24 cellular contexts compared by ENCODE assay signal in genomic region chr16:59510008-59510424, GRCh38.
DNase-seq lines count a peak whose midpoint lies in the region; ATAC-seq and TF ChIP-seq lines count a peak whose summit lies in the region.
"Had no signal": no experiment of that assay in that cellular context is flagged by ENCODE, and none has a peak within 500 bp of the region (broad histone marks: within the 10 kb centered on the region; RNA-seq: fewer than 3 reads in every experiment).

No MANE protein-coding gene starts in this region.

- H3K27ac Mint-ChIP-seq in GM23338, result no peak overlapping the region
- H3K27ac Mint-ChIP-seq in activated CD4-positive, alpha-beta T cell treated with anti-CD3 and anti-CD28 coated beads, Interleukin-2, amount 10 ng/mL, durations not matched to agents 7 days and 5 days, result no peak overlapping the region
- H3K27ac Mint-ChIP-seq: activated naive CD4-positive, alpha-beta T cell treated with anti-CD3 and anti-CD28 coated beads, Interleukin-2, amount 10 ng/mL, durations not matched to agents 7 days and 5 days; activated T-helper 1 cell treated with anti-CD3 and anti-CD28 coated beads, Interleukin-12 subunit alpha, Interleukin-12 subunit beta, Interleukin-2, Interleukin-4 antibody, amounts not matched to agents 30 ng/mL and 10 ng/mL and 1 ng/mL, durations not matched to agents 14 hours and 24 hours and 36 hours; CD8-positive, alpha-beta T cell; memory B cell; naive B cell; stimulated activated naive B cell treated with anti-CD40 and anti-IgM and Interleukin-4, amounts not matched to agents 10 μg/mL and 1 μg/mL and 100 μg/mL, for 72 hours had no signal

- no peaks in the 10 kb centered on the region for H3K79me2 ChIP-seq in GM23338 (replicated peaks; ENCODE audit: insufficient read depth)

- no peaks in the 10 kb centered on the region for H4K20me1 ChIP-seq in GM23338 (replicated peaks; ENCODE audit: insufficient read depth)

- CTCF ChIA-PET in activated CD4-positive, alpha-beta T cell treated with anti-CD3 and anti-CD28 coated beads, Interleukin-2, amount 10 ng/mL, durations not matched to agents 7 days and 5 days (lab: Charles Lee), result interaction anchor here (0.6 kb wide), 1 partner anchor 185 kb away, joined by 5 read pairs; no protein-coding TSS in a partner anchor

- no peak overlapping the region for H3K4me3 ChIP-seq in GM23338
- H3K4me3 ChIP-seq: cardiac muscle cell, heart left ventricle, spleen had no signal

- H3K36me3 Mint-ChIP-seq in GM23338 (ENCODE audit: low read depth), result peaks cover 5% of the 10 kb centered on the region; the same call in 1 of the 3 replicates
- no peaks in the 10 kb centered on the region for H3K36me3 Mint-ChIP-seq in activated CD4-positive, alpha-beta T cell treated with anti-CD3 and anti-CD28 coated beads, Interleukin-2, amount 10 ng/mL, durations not matched to agents 7 days and 5 days (ENCODE audit: low read depth)
- H3K36me3 Mint-ChIP-seq: activated naive CD4-positive, alpha-beta T cell treated with anti-CD3 and anti-CD28 coated beads, Interleukin-2, amount 10 ng/mL, durations not matched to agents 7 days and 5 days; CD8-positive, alpha-beta T cell; memory B cell; naive B cell; stimulated activated naive B cell treated with anti-CD40 and anti-IgM and Interleukin-4, amounts not matched to agents 10 μg/mL and 1 μg/mL and 100 μg/mL, for 72 hours had no signal

- peak overlapping the region; percentile 57; the same call in 1 of the 2 replicates for H2AFZ ChIP-seq in GM23338

- POLR2A ChIA-PET in activated CD4-positive, alpha-beta T cell treated with anti-CD3 and anti-CD28 coated beads, Interleukin-2, amount 10 ng/mL, durations not matched to agents 7 days and 5 days (lab: Charles Lee), result no interaction called here

- H3K27me3 Mint-ChIP-seq in GM23338 (ENCODE audit: insufficient read depth, low read depth, poor library complexity), result no peaks in the 10 kb centered on the region
- H3K27me3 Mint-ChIP-seq in activated CD4-positive, alpha-beta T cell treated with anti-CD3 and anti-CD28 coated beads, Interleukin-2, amount 10 ng/mL, durations not matched to agents 7 days and 5 days, result no peaks in the 10 kb centered on the region
- H3K27me3 Mint-ChIP-seq: activated naive CD4-positive, alpha-beta T cell treated with anti-CD3 and anti-CD28 coated beads, Interleukin-2, amount 10 ng/mL, durations not matched to agents 7 days and 5 days; memory B cell; naive B cell; stimulated activated naive B cell treated with anti-CD40 and anti-IgM and Interleukin-4, amounts not matched to agents 10 μg/mL and 1 μg/mL and 100 μg/mL, for 72 hours had no signal

- DNase-seq in GM23338 (ENCODE audit: low spot score), result no peak
- DNase-seq in anterior cingulate cortex (lab: John Stamatoyannopoulos, UW), result peak in 43 of 58 donors; percentile 1 to 82 (median 33)
- peak; percentile 85 for DNase-seq in medulla oblongata (ENCODE audit: extremely low spot score)
- DNase-seq in SKM-1 treated with dmso at 0.1 percent for 144 hours (lab: John Stamatoyannopoulos, UW; ENCODE audit: unreplicated experiment), result no peak
- no peak for DNase-seq in activated CD4-positive, alpha-beta T cell treated with anti-CD3 and anti-CD28 coated beads, Interleukin-2, amount 10 ng/mL, durations not matched to agents 7 days and 5 days
- DNase-seq: activated naive CD4-positive, alpha-beta T cell treated with anti-CD3 and anti-CD28 coated beads, Interleukin-2, amount 10 ng/mL, durations not matched to agents 7 days and 5 days; amniotic stem cell; CD8-positive, alpha-beta T cell; DMS153; GDM1; left cardiac atrium; naive B cell; NCI-H1694; right cardiac atrium; spleen; stimulated activated CD4-positive, alpha-beta T cell treated with anti-CD3 and anti-CD28 coated beads, Interleukin-4, amount 100 ng/mL, for 1 hour; stimulated activated naive B cell treated with anti-CD40 and anti-IgM and Interleukin-4, amounts not matched to agents 10 μg/mL and 1 μg/mL and 100 μg/mL, for 72 hours had no signal

- ATAC-seq in GM23338 (no peak), HG03175 (IDR thresholded peaks at IDR 0.05; ENCODE audit: unreplicated experiment) (no peak), HG03342 (IDR thresholded peaks at IDR 0.05; ENCODE audit: unreplicated experiment) (no peak)
- ATAC-seq: CD8-positive, alpha-beta T cell; left cardiac atrium; right cardiac atrium; SK-N-SH treated with all-trans-retinoic acid at 6 μM for 48 hours; stimulated activated naive B cell treated with anti-CD40 and anti-IgM and Interleukin-4, amounts not matched to agents 10 μg/mL and 1 μg/mL and 100 μg/mL, for 72 hours had no signal

- H3K27ac ChIP-seq in GM23338 (ENCODE audit: low read depth), result no peak overlapping the region
- H3K27ac ChIP-seq: cardiac muscle cell, heart left ventricle, spleen had no signal

- H3K4me3 Mint-ChIP-seq in GM23338, result no peak overlapping the region
- no peak overlapping the region for H3K4me3 Mint-ChIP-seq in activated CD4-positive, alpha-beta T cell treated with anti-CD3 and anti-CD28 coated beads, Interleukin-2, amount 10 ng/mL, durations not matched to agents 7 days and 5 days
- H3K4me3 Mint-ChIP-seq: activated naive CD4-positive, alpha-beta T cell treated with anti-CD3 and anti-CD28 coated beads, Interleukin-2, amount 10 ng/mL, durations not matched to agents 7 days and 5 days; activated T-helper 1 cell treated with anti-CD3 and anti-CD28 coated beads, Interleukin-12 subunit alpha, Interleukin-12 subunit beta, Interleukin-2, Interleukin-4 antibody, amounts not matched to agents 30 ng/mL and 10 ng/mL and 1 ng/mL, durations not matched to agents 14 hours and 24 hours and 36 hours; CD8-positive, alpha-beta T cell; memory B cell; naive B cell; stimulated activated naive B cell treated with anti-CD40 and anti-IgM and Interleukin-4, amounts not matched to agents 10 μg/mL and 1 μg/mL and 100 μg/mL, for 72 hours had no signal

- H3K4me1 Mint-ChIP-seq in GM23338, result peaks cover 6% of the 10 kb centered on the region
- H3K4me1 Mint-ChIP-seq in activated CD4-positive, alpha-beta T cell treated with anti-CD3 and anti-CD28 coated beads, Interleukin-2, amount 10 ng/mL, durations not matched to agents 7 days and 5 days, result no peaks in the 10 kb centered on the region
- H3K4me1 Mint-ChIP-seq: activated naive CD4-positive, alpha-beta T cell treated with anti-CD3 and anti-CD28 coated beads, Interleukin-2, amount 10 ng/mL, durations not matched to agents 7 days and 5 days; memory B cell; naive B cell; stimulated activated naive B cell treated with anti-CD40 and anti-IgM and Interleukin-4, amounts not matched to agents 10 μg/mL and 1 μg/mL and 100 μg/mL, for 72 hours had no signal

- H3K9me2 ChIP-seq in GM23338 (ENCODE audit: insufficient read depth), result 0 out of 2 replicates have a peak, but pooled peaks cover 4% of the 10 kb centered on the region

- no peaks in the 10 kb centered on the region for H3F3A ChIP-seq in GM23338 (replicated peaks; ENCODE audit: low read depth)

- peaks cover 9% of the 10 kb centered on the region; the same call in 1 of the 2 replicates for H3K4me1 ChIP-seq in GM23338 (ENCODE audit: insufficient read depth)
- H3K4me1 ChIP-seq: heart left ventricle, spleen had no signal

- H3K9me3 Mint-ChIP-seq in GM23338, result peaks cover 10% of the 10 kb centered on the region; the same call in 2 of the 3 replicates
- peaks cover 14% of the 10 kb centered on the region for H3K9me3 Mint-ChIP-seq in activated CD4-positive, alpha-beta T cell treated with anti-CD3 and anti-CD28 coated beads, Interleukin-2, amount 10 ng/mL, durations not matched to agents 7 days and 5 days
- H3K9me3 Mint-ChIP-seq: activated T-helper 1 cell treated with anti-CD3 and anti-CD28 coated beads, Interleukin-12 subunit alpha, Interleukin-12 subunit beta, Interleukin-2, Interleukin-4 antibody, amounts not matched to agents 30 ng/mL and 10 ng/mL and 1 ng/mL, durations not matched to agents 14 hours and 24 hours and 36 hours had no signal

- H3K4me2 ChIP-seq in GM23338, result no peak overlapping the region

- H3K36me3 ChIP-seq in GM23338 (ENCODE audit: insufficient read depth), result no peaks in the 10 kb centered on the region
- H3K36me3 ChIP-seq: cardiac muscle cell, heart left ventricle, spleen had no signal

- TF ChIP-seq CTCF in GM23338 (conservative IDR thresholded peaks at IDR 0.05; ENCODE audit: low read depth in 2 of 2), result no peak

- no peaks in the 10 kb centered on the region for H3K27me3 ChIP-seq in GM23338 (ENCODE audit: insufficient read depth)
- H3K27me3 ChIP-seq: cardiac muscle cell, heart left ventricle, spleen had no signal

TF ChIP-seq in GM23338, 12 proteins besides CTCF, POLR2A, EP300 and RAD21 (continues in another document):
- TF ChIP-seq, protein P1, sequence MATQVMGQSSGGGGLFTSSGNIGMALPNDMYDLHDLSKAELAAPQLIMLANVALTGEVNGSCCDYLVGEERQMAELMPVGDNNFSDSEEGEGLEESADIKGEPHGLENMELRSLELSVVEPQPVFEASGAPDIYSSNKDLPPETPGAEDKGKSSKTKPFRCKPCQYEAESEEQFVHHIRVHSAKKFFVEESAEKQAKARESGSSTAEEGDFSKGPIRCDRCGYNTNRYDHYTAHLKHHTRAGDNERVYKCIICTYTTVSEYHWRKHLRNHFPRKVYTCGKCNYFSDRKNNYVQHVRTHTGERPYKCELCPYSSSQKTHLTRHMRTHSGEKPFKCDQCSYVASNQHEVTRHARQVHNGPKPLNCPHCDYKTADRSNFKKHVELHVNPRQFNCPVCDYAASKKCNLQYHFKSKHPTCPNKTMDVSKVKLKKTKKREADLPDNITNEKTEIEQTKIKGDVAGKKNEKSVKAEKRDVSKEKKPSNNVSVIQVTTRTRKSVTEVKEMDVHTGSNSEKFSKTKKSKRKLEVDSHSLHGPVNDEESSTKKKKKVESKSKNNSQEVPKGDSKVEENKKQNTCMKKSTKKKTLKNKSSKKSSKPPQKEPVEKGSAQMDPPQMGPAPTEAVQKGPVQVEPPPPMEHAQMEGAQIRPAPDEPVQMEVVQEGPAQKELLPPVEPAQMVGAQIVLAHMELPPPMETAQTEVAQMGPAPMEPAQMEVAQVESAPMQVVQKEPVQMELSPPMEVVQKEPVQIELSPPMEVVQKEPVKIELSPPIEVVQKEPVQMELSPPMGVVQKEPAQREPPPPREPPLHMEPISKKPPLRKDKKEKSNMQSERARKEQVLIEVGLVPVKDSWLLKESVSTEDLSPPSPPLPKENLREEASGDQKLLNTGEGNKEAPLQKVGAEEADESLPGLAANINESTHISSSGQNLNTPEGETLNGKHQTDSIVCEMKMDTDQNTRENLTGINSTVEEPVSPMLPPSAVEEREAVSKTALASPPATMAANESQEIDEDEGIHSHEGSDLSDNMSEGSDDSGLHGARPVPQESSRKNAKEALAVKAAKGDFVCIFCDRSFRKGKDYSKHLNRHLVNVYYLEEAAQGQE (IDR thresholded peaks at IDR 0.05; ENCODE audit: unreplicated experiment), result no peak
- TF ChIP-seq ETS1 (IDR thresholded peaks at IDR 0.05), result no peak

Comparison
In these comparisons a context has a peak if more than half of its experiments do, and no peak if none do; other contexts are left out.
1. DNase-seq: peak in anterior cingulate cortex (43 of 58) and medulla oblongata (single experiment); none in GM23338 (single experiment), SKM-1 treated with dmso at 0.1 percent for 144 hours (single experiment) and activated CD4-positive, alpha-beta T cell treated with anti-CD3 and anti-CD28 coated beads, Interleukin-2, amount 10 ng/mL, durations not matched to agents 7 days and 5 days (single experiment).